In the genomic region with DNA sequence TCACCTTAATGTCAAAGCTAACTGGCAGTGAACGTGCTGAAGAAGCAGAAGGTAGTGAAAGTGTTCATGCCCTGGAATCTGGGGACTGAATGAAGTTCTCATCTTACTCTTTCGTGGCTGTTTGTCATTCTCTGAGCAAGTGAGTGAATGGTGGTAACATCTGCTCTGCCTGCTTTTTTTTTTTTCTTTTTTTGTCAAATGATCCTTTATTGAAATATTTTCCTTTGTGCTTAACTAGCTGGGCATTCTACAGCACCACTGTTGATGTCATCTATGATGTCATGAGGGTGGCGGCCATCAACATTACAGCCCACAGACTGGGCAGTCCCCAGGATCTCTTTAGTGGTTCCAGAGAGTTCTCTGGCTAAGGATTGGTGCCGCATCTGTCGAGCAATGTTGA, we compare ENCODE assay signal across 18 cellular contexts.
"Had no signal": no experiment of that assay in that cellular context is flagged by ENCODE, and none has a peak within 500 bp of the region (broad histone marks: within the 10 kb centered on the region; RNA-seq: fewer than 3 reads in every experiment).

No MANE protein-coding gene starts in this region.

- H3K27me3 Mint-ChIP-seq: activated CD4-positive, alpha-beta memory T cell treated with anti-CD3 and anti-CD28 coated beads, Interleukin-2, amount 10 ng/mL, durations not matched to agents 7 days and 5 days; activated naive CD4-positive, alpha-beta T cell treated with anti-CD3 and anti-CD28 coated beads, Interleukin-2, amount 10 ng/mL, durations not matched to agents 7 days and 5 days; naive B cell had no signal

- DNase-seq: activated CD4-positive, alpha-beta memory T cell treated with anti-CD3 and anti-CD28 coated beads, Interleukin-2, amount 10 ng/mL, durations not matched to agents 7 days and 5 days; activated CD4-positive, alpha-beta T cell treated with anti-CD3 and anti-CD28 coated beads for 4 hours; activated naive CD4-positive, alpha-beta T cell treated with anti-CD3 and anti-CD28 coated beads, Interleukin-2, amount 10 ng/mL, durations not matched to agents 7 days and 5 days; activated T-cell treated with anti-CD3 and anti-CD28 coated beads, Interleukin-2, amount 50 U/mL, for 24 hours; dorsolateral prefrontal cortex; foreskin fibroblast; immature natural killer cell; mammary epithelial cell; naive B cell; pancreas; stimulated activated naive CD8-positive, alpha-beta T cell treated with anti-CD3 and anti-CD28 coated beads, Interleukin-15, Interleukin-2, amounts not matched to agents 100 U/mL and 50 U/mL, for 24 hours; trophoblast cell had no signal

- H3K27me3 ChIP-seq: cardiac muscle cell, dorsolateral prefrontal cortex, neural progenitor cell, pancreas, suprapubic skin had no signal

- H3K9me3 ChIP-seq: pancreas, suprapubic skin had no signal

- ATAC-seq: pancreas; stimulated activated naive CD8-positive, alpha-beta T cell treated with anti-CD3 and anti-CD28 coated beads, Interleukin-15, Interleukin-2, amounts not matched to agents 100 U/mL and 50 U/mL, for 24 hours; WTC11 had no signal

- H3K4me3 ChIP-seq: cardiac muscle cell, dorsolateral prefrontal cortex, neural progenitor cell, pancreas, skin epidermis, suprapubic skin had no signal

- H2AFZ ChIP-seq: neural progenitor cell had no signal

- H3K4me2 ChIP-seq: neural progenitor cell had no signal

- H3K27ac ChIP-seq: cardiac muscle cell, neural progenitor cell, pancreas, skin epidermis, suprapubic skin had no signal

- H3K36me3 ChIP-seq: cardiac muscle cell, neural progenitor cell, pancreas, suprapubic skin had no signal

- H3K9ac ChIP-seq: neural progenitor cell had no signal

- H3K9me3 Mint-ChIP-seq: activated CD4-positive, alpha-beta memory T cell treated with anti-CD3 and anti-CD28 coated beads, Interleukin-2, amount 10 ng/mL, durations not matched to agents 7 days and 5 days; activated naive CD4-positive, alpha-beta T cell treated with anti-CD3 and anti-CD28 coated beads, Interleukin-2, amount 10 ng/mL, durations not matched to agents 7 days and 5 days; activated T-cell treated with anti-CD3 and anti-CD28 coated beads, Interleukin-2, amount 50 U/mL, for 24 hours; immature natural killer cell; neural progenitor cell; T-helper 1 cell treated with Interleukin-12 subunit alpha and Interleukin-12 subunit beta and Interleukin-4 antibody, amounts not matched to agents 30 μg/mL and 1 μg/mL, for 36 hours had no signal

- FAIRE-seq: pancreas had no signal

- H3K4me1 ChIP-seq: neural progenitor cell, pancreas had no signal

- H3K4me1 Mint-ChIP-seq: neural progenitor cell had no signal

- H3K36me3 Mint-ChIP-seq: activated naive CD4-positive, alpha-beta T cell treated with anti-CD3 and anti-CD28 coated beads, Interleukin-2, amount 10 ng/mL, durations not matched to agents 7 days and 5 days; immature natural killer cell; naive B cell; WTC11 had no signal

- H3K4me3 Mint-ChIP-seq: activated CD4-positive, alpha-beta memory T cell treated with anti-CD3 and anti-CD28 coated beads, Interleukin-2, amount 10 ng/mL, durations not matched to agents 7 days and 5 days; activated naive CD4-positive, alpha-beta T cell treated with anti-CD3 and anti-CD28 coated beads, Interleukin-2, amount 10 ng/mL, durations not matched to agents 7 days and 5 days; activated T-cell treated with anti-CD3 and anti-CD28 coated beads, Interleukin-2, amount 50 U/mL, for 24 hours; immature natural killer cell; neural progenitor cell; T-helper 1 cell treated with Interleukin-12 subunit alpha and Interleukin-12 subunit beta and Interleukin-4 antibody, amounts not matched to agents 30 μg/mL and 1 μg/mL, for 36 hours; WTC11 had no signal

- H3K27ac Mint-ChIP-seq: activated CD4-positive, alpha-beta memory T cell treated with anti-CD3 and anti-CD28 coated beads, Interleukin-2, amount 10 ng/mL, durations not matched to agents 7 days and 5 days; activated naive CD4-positive, alpha-beta T cell treated with anti-CD3 and anti-CD28 coated beads, Interleukin-2, amount 10 ng/mL, durations not matched to agents 7 days and 5 days; activated T-cell treated with anti-CD3 and anti-CD28 coated beads, Interleukin-2, amount 50 U/mL, for 24 hours; immature natural killer cell; neural progenitor cell; T-helper 1 cell treated with Interleukin-12 subunit alpha and Interleukin-12 subunit beta and Interleukin-4 antibody, amounts not matched to agents 30 μg/mL and 1 μg/mL, for 36 hours; WTC11 had no signal
